Comparison of ENCODE assay signal across 8 cellular contexts in genomic region chr17:78970834-78971763, GRCh38. TPM values are rescaled to one million over a fixed set of nuclear protein-coding genes. Genes with fewer than 3 reads are reported as not detected.
DNase-seq lines count a peak whose midpoint lies in the region; ATAC-seq, FAIRE-seq and TF ChIP-seq lines count a peak whose summit lies in the region.

No MANE protein-coding gene starts in this region.

- H3K4me1 ChIP-seq in pancreas, result peaks cover 6 to 12% (median 8%) of the 10 kb centered on the region in 3 donors
- peaks cover 16 to 23% (median 17%) of the 10 kb centered on the region in 4 donors for H3K4me1 ChIP-seq in transverse colon

- DNase-seq in EL (peak; percentile 77), MV-4-11 (lab: John Stamatoyannopoulos, UW) (peak; percentile 59), SKM-1 (lab: John Stamatoyannopoulos, UW; ENCODE audit: unreplicated experiment) (peak; percentile 71), germinal center (ENCODE audit: low spot score) (peak; percentile 75), pancreas (peak; percentile 71 to 91 (median 86)), transverse colon (peak; percentile 86)
- peak; percentile 86 for DNase-seq in activated naive CD4-positive, alpha-beta T cell treated with anti-CD3 and anti-CD28 coated beads, Interleukin-2, amount 10 ng/mL, durations not matched to agents 7 days and 5 days

- CTCF ChIA-PET in activated naive CD4-positive, alpha-beta T cell treated with anti-CD3 and anti-CD28 coated beads, Interleukin-2, amount 10 ng/mL, durations not matched to agents 7 days and 5 days (lab: Charles Lee), result interaction anchor here (0.7 to 5.0 kb wide), 13 partner anchors 9 to 152 kb away, joined by 3 to 51 read pairs (median 3); partner anchors contain the start of gene LGALS3BP

- TF ChIP-seq EP300 in transverse colon (IDR thresholded peaks at IDR 0.05; ENCODE audit: low read depth), result no peak

- no peaks in the 10 kb centered on the region for H3K27me3 Mint-ChIP-seq in activated naive CD4-positive, alpha-beta T cell treated with anti-CD3 and anti-CD28 coated beads, Interleukin-2, amount 10 ng/mL, durations not matched to agents 7 days and 5 days

- peaks cover 7% of the 10 kb centered on the region for H3K4me1 Mint-ChIP-seq in activated naive CD4-positive, alpha-beta T cell treated with anti-CD3 and anti-CD28 coated beads, Interleukin-2, amount 10 ng/mL, durations not matched to agents 7 days and 5 days

- TF ChIP-seq POLR2A in transverse colon (IDR thresholded peaks at IDR 0.05), result no peak

- WGBS in pancreas, 2 donors, result 21 to 22% methylated on average over 32 to 34 of the region's 34 CpGs
- WGBS in transverse colon (ENCODE audit: low coverage in 1 of 2), 2 donors, result 39 to 81% methylated on average over 3 to 34 of the region's 34 CpGs

- no peaks in the 10 kb centered on the region for H3K27me3 ChIP-seq in pancreas
- H3K27me3 ChIP-seq in transverse colon, result no peaks in the 10 kb centered on the region

- peak overlapping the region; percentile 85 for H3K27ac Mint-ChIP-seq in activated naive CD4-positive, alpha-beta T cell treated with anti-CD3 and anti-CD28 coated beads, Interleukin-2, amount 10 ng/mL, durations not matched to agents 7 days and 5 days

- no peak overlapping the region for H3K4me3 ChIP-seq in pancreas
- H3K4me3 ChIP-seq in transverse colon, result no peak overlapping the region

- peaks cover 21% of the 10 kb centered on the region for H3K36me3 Mint-ChIP-seq in activated naive CD4-positive, alpha-beta T cell treated with anti-CD3 and anti-CD28 coated beads, Interleukin-2, amount 10 ng/mL, durations not matched to agents 7 days and 5 days

- no peaks in the 10 kb centered on the region for H3K9me3 Mint-ChIP-seq in activated naive CD4-positive, alpha-beta T cell treated with anti-CD3 and anti-CD28 coated beads, Interleukin-2, amount 10 ng/mL, durations not matched to agents 7 days and 5 days

- peak; percentile 53 to 77 (median 70) for ATAC-seq in pancreas
- ATAC-seq in GM21717 (IDR thresholded peaks at IDR 0.05; ENCODE audit: unreplicated experiment), result no peak

- FAIRE-seq in pancreas (lab: Jason Lieb, UNC), result no peak

- H3K27ac ChIP-seq in pancreas (peak overlapping the region in 3 of 4 donors; percentile 11 to 37 (median 25)), transverse colon (peak overlapping the region in 2 of 4 donors; percentile 6 to 18)

- no peak overlapping the region for H3K4me3 Mint-ChIP-seq in activated naive CD4-positive, alpha-beta T cell treated with anti-CD3 and anti-CD28 coated beads, Interleukin-2, amount 10 ng/mL, durations not matched to agents 7 days and 5 days

- peak; percentile 72 to 84 (median 81) for TF ChIP-seq CTCF in pancreas (IDR thresholded peaks at IDR 0.05)
- TF ChIP-seq CTCF in transverse colon (IDR thresholded peaks at IDR 0.05), result peak; percentile 89 to 98 (median 91)

- H3K36me3 ChIP-seq in pancreas, result no peaks in the 10 kb centered on the region
- H3K36me3 ChIP-seq in transverse colon, result no peaks in the 10 kb centered on the region

- in situ Hi-C loops in transverse colon (cut with MboI; ENCODE audit: low pct_ligation_motif_present in 1 of 4, low pct_unique_long_range_greater_than_20kb in 1 of 4, low sequenced_read_pairs in 3 of 4), result loop anchor here in 2 of 4 donors (5.0 to 10.0 kb wide), 2 partner anchors 104 to 106 kb away; no protein-coding TSS in a partner anchor

- intact Hi-C loops in pancreas (cut with DNase I) (loop anchor here in 1 of 3 donors (5.0 kb wide), 2 partner anchors 104 to 474 kb away; no protein-coding TSS in a partner anchor), transverse colon (cut with DNase I; ENCODE audit: low total_unique reads) (loop anchor here (1.0 kb wide), 1 partner anchor 106 kb away; no protein-coding TSS in a partner anchor)

- H3K9me3 ChIP-seq in pancreas (no peaks in the 10 kb centered on the region), transverse colon (no peaks in the 10 kb centered on the region)

RNA-seq across cellular contexts. Expression of gene LGALS3BP, which starts 8.6 kb away (rescaled TPM):
- total RNA-seq in pancreas (100 to 1,000 TPM in 2 of 6 donors, 10 to 100 TPM in 4; 35.3 to 169 (median 71.4) TPM), transverse colon (1,000 to 10,000 TPM in 2 of 4 donors, 100 to 1,000 TPM in 2; 796 to 1,440 (median 1,077) TPM)
- 100 to 1,000 TPM in 1 of 2 donors, 10 to 100 TPM in 1; 80.1 to 102 TPM for polyA plus RNA-seq in pancreas

RNA-seq across cellular contexts. Expression of gene CANT1, which starts 38.5 kb away (rescaled TPM):
- 10 to 100 TPM; 20.7 to 45.0 (median 29.3) TPM for total RNA-seq in pancreas
- polyA plus RNA-seq in pancreas, result 10 to 100 TPM in 1 of 2 donors, 1 to 10 TPM in 1; 7.4 to 10.7 TPM
- total RNA-seq in transverse colon, result 100 to 1,000 TPM in 3 of 4 donors, 10 to 100 TPM in 1; 89.4 to 231 (median 138) TPM

RNA-seq across cellular contexts. Expression of gene TIMP2, which starts 45.9 kb away (rescaled TPM):
- 100 to 1,000 TPM in 1 of 6 donors, 10 to 100 TPM in 5; 39.9 to 128 (median 57.6) TPM for total RNA-seq in pancreas
- polyA plus RNA-seq in pancreas, result 10 to 100 TPM; 22.2 to 42.7 TPM
- 10 to 100 TPM; 32.2 to 70.7 (median 54.6) TPM for total RNA-seq in transverse colon

RNA-seq across cellular contexts. Expression of gene C1QTNF1, which starts 52.9 kb away (rescaled TPM):
- 10 to 100 TPM in 2 of 6 donors, 1 to 10 TPM in 4; 5.3 to 17.9 (median 6.7) TPM for total RNA-seq in pancreas
- 10 to 100 TPM in 1 of 2 donors, 1 to 10 TPM in 1; 9.4 to 31.2 TPM for polyA plus RNA-seq in pancreas
- total RNA-seq in transverse colon, result 10 to 100 TPM in 2 of 4 donors, 1 to 10 TPM in 2; 5.4 to 35.5 (median 12.0) TPM

Comparison
In these comparisons a context has a peak if more than half of its experiments do, and no peak if none do; other contexts are left out.
1. RNA of gene LGALS3BP, which starts 8.6 kb away (total RNA-seq): 796 to 1,440 TPM in transverse colon; 35.3 to 169 TPM in pancreas; every median in the first group is over 4 times any median in the second.
2. Peak in every context shown above with its lines, with median percentiles within 50 percentile points of each other: DNase-seq.